16 cellular contexts compared by ENCODE assay signal in genomic region chr15:70200511-70200991, GRCh38.
DNase-seq lines count a peak whose midpoint lies in the region; ATAC-seq and TF ChIP-seq lines count a peak whose summit lies in the region.
"Had no signal": no experiment of that assay in that cellular context is flagged by ENCODE, and none has a peak within 500 bp of the region (broad histone marks: within the 10 kb centered on the region; RNA-seq: fewer than 3 reads in every experiment).

No MANE protein-coding gene starts in this region.

- H3K27me3 Mint-ChIP-seq in chondrocyte (ENCODE audit: low read depth): peaks cover 2% of the 10 kb centered on the region
- peaks cover 9% of the 10 kb centered on the region for H3K27me3 Mint-ChIP-seq in endothelial cell (ENCODE audit: unreplicated experiment)
- H3K27me3 Mint-ChIP-seq: activated CD4-positive, alpha-beta T cell treated with anti-CD3 and anti-CD28 coated beads for 36 hours; activated T-helper 17 cell treated with anti-CD3 and anti-CD28 coated beads, Interleukin-2, amount 50 U/mL, for 72 hours; stimulated activated naive CD8-positive, alpha-beta T cell treated with anti-CD3 and anti-CD28 coated beads, Interleukin-15, Interleukin-2, amounts not matched to agents 100 ng/mL and 50 ng/mL, for 24 hours had no signal

- intact Hi-C loops in A673 (cut with micrococcal nuclease; ENCODE audit: unreplicated experiment): no loop called here

- H3K9me3 Mint-ChIP-seq in chondrocyte (ENCODE audit: low read depth): no peaks in the 10 kb centered on the region
- H3K9me3 Mint-ChIP-seq in endothelial cell (ENCODE audit: unreplicated experiment): no peaks in the 10 kb centered on the region
- H3K9me3 Mint-ChIP-seq: activated T-helper 17 cell treated with anti-CD3 and anti-CD28 coated beads, Interleukin-2, amount 50 U/mL, for 72 hours; stimulated activated naive CD8-positive, alpha-beta T cell treated with anti-CD3 and anti-CD28 coated beads, Interleukin-15, Interleukin-2, amounts not matched to agents 100 ng/mL and 50 ng/mL, for 24 hours had no signal

- H3K36me3 Mint-ChIP-seq in chondrocyte (ENCODE audit: low read depth) (no peaks in the 10 kb centered on the region), endothelial cell (ENCODE audit: low read depth, unreplicated experiment) (no peaks in the 10 kb centered on the region)

- WGBS in gastroesophageal sphincter (ENCODE audit: low coverage in 1 of 2), 2 donors: 24 to 51% methylated on average over 7 to 11 of the region's 11 CpGs

- TF ChIP-seq CTCF in A673 (conservative IDR thresholded peaks at IDR 0.05; ENCODE audit: low read depth, low read length) (no peak), gastroesophageal sphincter (IDR thresholded peaks at IDR 0.05) (no peak), chondrocyte (IDR thresholded peaks at IDR 0.05) (no peak), endothelial cell (IDR thresholded peaks at IDR 0.05; ENCODE audit: unreplicated experiment) (no peak)

- DNase-seq in A673 (ENCODE audit: low spot score) (peak; percentile 97), NCI-H1417 treated with DMSO at 0.1 percent for 48 hours (lab: John Stamatoyannopoulos, UW) (peak; percentile 89), OCI-M1 (lab: John Stamatoyannopoulos, UW) (peak; percentile 77), chondrocyte (ENCODE audit: low spot score) (no peak), retina (no peak), AML-193 (lab: John Stamatoyannopoulos, UW) (no peak), endothelial cell (ENCODE audit: low spot score) (no peak)
- DNase-seq: activated CD4-positive, alpha-beta T cell treated with anti-CD3 and anti-CD28 coated beads for 36 hours; DND-41; left colon; stimulated activated CD4-positive, alpha-beta T cell treated with anti-CD3 and anti-CD28 coated beads, Interleukin-2, amount 100 ng/mL, for 24 hours had no signal

- H3K4me1 ChIP-seq in A673 (ENCODE audit: insufficient read depth, low read length, poor library complexity, severe bottlenecking) (peaks cover 75% of the 10 kb centered on the region), gastroesophageal sphincter (peaks cover 5 to 47% (median 14%) of the 10 kb centered on the region in 3 donors)

- H3K9me3 ChIP-seq in A673 (ENCODE audit: low read depth, low read length, poor library complexity, severe bottlenecking) (no peaks in the 10 kb centered on the region), gastroesophageal sphincter (no peaks in the 10 kb centered on the region)
- H3K9me3 ChIP-seq: neutrophil had no signal

- CTCF ChIA-PET in A673 (lab: Charles Lee): no interaction called here

- peak overlapping the region; percentile 80 for H3K27ac ChIP-seq in A673 (ENCODE audit: low read depth, low read length, poor library complexity, severe bottlenecking)
- H3K27ac ChIP-seq in gastroesophageal sphincter: peak overlapping the region in 3 of 4 donors; percentile 47 to 60 (median 56)
- H3K27ac ChIP-seq: cardiac muscle cell, neutrophil had no signal

- no peak for TF ChIP-seq EP300 in gastroesophageal sphincter (IDR thresholded peaks at IDR 0.05)

- TF ChIP-seq POLR2A in gastroesophageal sphincter (IDR thresholded peaks at IDR 0.05): no peak

- H3K4me1 Mint-ChIP-seq in chondrocyte (ENCODE audit: low read depth): peaks cover 51% of the 10 kb centered on the region
- peaks cover 6% of the 10 kb centered on the region for H3K4me1 Mint-ChIP-seq in endothelial cell (ENCODE audit: unreplicated experiment)

- H3K4me3 Mint-ChIP-seq in chondrocyte (ENCODE audit: unreplicated experiment): no peak overlapping the region
- H3K4me3 Mint-ChIP-seq in endothelial cell (ENCODE audit: unreplicated experiment): no peak overlapping the region
- H3K4me3 Mint-ChIP-seq: activated CD4-positive, alpha-beta T cell treated with anti-CD3 and anti-CD28 coated beads for 36 hours; activated T-helper 17 cell treated with anti-CD3 and anti-CD28 coated beads, Interleukin-2, amount 50 U/mL, for 72 hours; stimulated activated naive CD8-positive, alpha-beta T cell treated with anti-CD3 and anti-CD28 coated beads, Interleukin-15, Interleukin-2, amounts not matched to agents 100 ng/mL and 50 ng/mL, for 24 hours had no signal

- no peak overlapping the region for H3K27ac Mint-ChIP-seq in chondrocyte (ENCODE audit: unreplicated experiment)
- H3K27ac Mint-ChIP-seq in endothelial cell (ENCODE audit: unreplicated experiment): no peak overlapping the region
- H3K27ac Mint-ChIP-seq: activated CD4-positive, alpha-beta T cell treated with anti-CD3 and anti-CD28 coated beads for 36 hours; activated T-helper 17 cell treated with anti-CD3 and anti-CD28 coated beads, Interleukin-2, amount 50 U/mL, for 72 hours; stimulated activated naive CD8-positive, alpha-beta T cell treated with anti-CD3 and anti-CD28 coated beads, Interleukin-15, Interleukin-2, amounts not matched to agents 100 ng/mL and 50 ng/mL, for 24 hours had no signal

- H3K4me3 ChIP-seq in A673 (ENCODE audit: low read depth, low read length, poor library complexity, severe bottlenecking): peak overlapping the region; percentile 11
- H3K4me3 ChIP-seq in gastroesophageal sphincter: no peak overlapping the region
- H3K4me3 ChIP-seq: cardiac muscle cell had no signal

- POLR2A ChIA-PET in A673 (lab: Charles Lee; ENCODE audit: low non-redundant PET): no interaction called here

- H3K27me3 ChIP-seq in A673 (replicated peaks; ENCODE audit: insufficient read depth, low read depth, low read length, poor library complexity) (no peaks in the 10 kb centered on the region), gastroesophageal sphincter (no peaks in the 10 kb centered on the region)

- no peak for ATAC-seq in gastroesophageal sphincter
- ATAC-seq: activated CD4-positive, alpha-beta T cell treated with anti-CD3 and anti-CD28 coated beads for 36 hours; activated T-helper 17 cell treated with anti-CD3 and anti-CD28 coated beads, Interleukin-2, amount 50 U/mL, for 72 hours; left colon had no signal

- no TSS peak for BruUV-seq in A673 (replicated peaks; lab: Mats Ljungman, UMichigan)

- H3K36me3 ChIP-seq in A673 (ENCODE audit: insufficient read depth, low read length, poor library complexity, severe bottlenecking) (no peaks in the 10 kb centered on the region), gastroesophageal sphincter (no peaks in the 10 kb centered on the region)
- H3K36me3 ChIP-seq: cardiac muscle cell, neutrophil had no signal

Comparison
In these comparisons a context has a peak if more than half of its experiments do, and no peak if none do; other contexts are left out.
1. DNase-seq: peak in A673 (single experiment), NCI-H1417 treated with DMSO at 0.1 percent for 48 hours (single experiment) and OCI-M1 (single experiment); none in chondrocyte (single experiment), retina (single experiment), AML-193 (0 of 2) and endothelial cell (single experiment).